In genomic region chr11:64803163-64803845, GRCh38 we compare ENCODE assay signal across 8 cellular contexts. TPM values are rescaled to one million over a fixed set of nuclear protein-coding genes. Genes with fewer than 3 reads are reported as not detected.
DNase-seq lines count a peak whose midpoint lies in the region; ATAC-seq and TF ChIP-seq lines count a peak whose summit lies in the region.

MAP4K2 (minus strand) TSS chr11:64803214; CDS start chr11:64803149, 65 bp downstream.

- peaks cover 23% of the 10 kb centered on the region for H3K36me3 ChIP-seq in CD8-positive, alpha-beta memory T cell (ENCODE audit: insufficient read depth, low read length)
- H3K36me3 ChIP-seq in Karpas-422 (ENCODE audit: insufficient read depth, low read length) (no peaks in the 10 kb centered on the region), RWPE2 (ENCODE audit: low read depth) (peaks cover 24% of the 10 kb centered on the region)

- peak within 1 kb of the TSS; percentile 78 for H3K27ac ChIP-seq in CD8-positive, alpha-beta memory T cell (ENCODE audit: low read depth, low read length)
- H3K27ac ChIP-seq in Karpas-422 (ENCODE audit: low read length), result peak within 1 kb of the TSS; percentile 85
- peak within 1 kb of the TSS; percentile 70 for H3K27ac ChIP-seq in RWPE2 (ENCODE audit: poor library complexity, severe bottlenecking)

- no peaks in the 10 kb centered on the region for H4K20me1 ChIP-seq in Karpas-422 (ENCODE audit: insufficient read depth, low read depth, low read length)

- peak; percentile 87 to 90 (median 88) for DNase-seq in CD8-positive, alpha-beta memory T cell
- DNase-seq in Karpas-422, result peak; percentile 94
- peak; percentile 89 for DNase-seq in RWPE2 (ENCODE audit: low spot score)
- peak; percentile 85 for DNase-seq in activated T-helper 9 cell treated with anti-CD3 and anti-CD28 coated beads, Interleukin-2, amount 50 U/mL, for 16 hours (ENCODE audit: low read depth)
- peak; percentile 78 for DNase-seq in fibroblast of peridontal ligament (ENCODE audit: extremely low read depth)
- peak; percentile 91 for DNase-seq in natural killer cell treated with Interleukin-12 subunit alpha and Interleukin-12 subunit beta and Interleukin-15 and Interleukin-18, amount 100 ng/mL, for 72 hours (ENCODE audit: low spot score)
- peak; percentile 75 to 87 (median 82) for DNase-seq in stimulated activated naive CD4-positive, alpha-beta T cell (lab: John Stamatoyannopoulos, UW)

- H2AFZ ChIP-seq in Karpas-422 (ENCODE audit: low read length), result 0 out of 2 replicates have a peak within 1 kb of the TSS, but pooled peaks have one; percentile 60

- CTCF ChIA-PET in CD8-positive, alpha-beta memory T cell (lab: Charles Lee), result interaction anchor here (0.8 to 2.2 kb wide), 7 partner anchors 9 to 61 kb away, joined by 3 to 9 read pairs (median 3); partner anchors contain the start of gene RASGRP2

- no peaks in the 10 kb centered on the region for H3K27me3 ChIP-seq in CD8-positive, alpha-beta memory T cell (ENCODE audit: insufficient read depth, low read length, poor library complexity, severe bottlenecking)
- H3K27me3 ChIP-seq in Karpas-422 (ENCODE audit: low read length) (no peaks in the 10 kb centered on the region), RWPE2 (ENCODE audit: insufficient read depth, poor library complexity, severe bottlenecking) (no peaks in the 10 kb centered on the region)

- peak; percentile 57 for TF ChIP-seq CTCF in RWPE2 (IDR thresholded peaks at IDR 0.05; ENCODE audit: poor library complexity, severe bottlenecking)

- peaks cover 0 to 65% (median 3%) of the 10 kb centered on the region in 3 donors for H3K36me3 Mint-ChIP-seq in CD8-positive, alpha-beta memory T cell
- no peaks in the 10 kb centered on the region for H3K36me3 Mint-ChIP-seq in natural killer cell treated with Interleukin-12 subunit alpha and Interleukin-12 subunit beta and Interleukin-15 and Interleukin-18, amount 100 ng/mL, for 72 hours

- H3K4me2 ChIP-seq in Karpas-422 (ENCODE audit: low read depth, low read length, poor library complexity, severe bottlenecking), result peak within 1 kb of the TSS; percentile 88

- ATAC-seq in GM21381 (IDR thresholded peaks at IDR 0.05; ENCODE audit: unreplicated experiment) (peak; percentile 60), RWPE2 (ENCODE audit: low read depth) (peak; percentile 86)
- ATAC-seq in natural killer cell treated with Interleukin-12 subunit alpha and Interleukin-12 subunit beta and Interleukin-15 and Interleukin-18, amount 100 ng/mL, for 72 hours, result peak; percentile 97 to 98

- H3K4me1 ChIP-seq in CD8-positive, alpha-beta memory T cell (ENCODE audit: insufficient read depth, low read length), result peaks cover 28% of the 10 kb centered on the region
- H3K4me1 ChIP-seq in Karpas-422 (ENCODE audit: low read length), result peaks cover 45% of the 10 kb centered on the region
- peaks cover 5% of the 10 kb centered on the region for H3K4me1 ChIP-seq in RWPE2 (ENCODE audit: insufficient read depth, poor library complexity, severe bottlenecking)

- peaks cover 6% of the 10 kb centered on the region for H3K79me2 ChIP-seq in Karpas-422 (ENCODE audit: low read length)

- peak within 1 kb of the TSS; percentile 83 to 95 (median 88) for H3K4me3 Mint-ChIP-seq in CD8-positive, alpha-beta memory T cell
- peak within 1 kb of the TSS; percentile 92 for H3K4me3 Mint-ChIP-seq in natural killer cell treated with Interleukin-12 subunit alpha and Interleukin-12 subunit beta and Interleukin-15 and Interleukin-18, amount 100 ng/mL, for 72 hours

- no peaks in the 10 kb centered on the region for H3K9me3 Mint-ChIP-seq in CD8-positive, alpha-beta memory T cell
- no peaks in the 10 kb centered on the region for H3K9me3 Mint-ChIP-seq in natural killer cell treated with Interleukin-12 subunit alpha and Interleukin-12 subunit beta and Interleukin-15 and Interleukin-18, amount 100 ng/mL, for 72 hours

- H3K9ac ChIP-seq in Karpas-422 (ENCODE audit: low read length), result peak within 1 kb of the TSS; percentile 82

- H3K27ac Mint-ChIP-seq in CD8-positive, alpha-beta memory T cell, result peak within 1 kb of the TSS; percentile 80 to 98 (median 96)
- peak within 1 kb of the TSS; percentile 70 to 92 for H3K27ac Mint-ChIP-seq in natural killer cell treated with Interleukin-12 subunit alpha and Interleukin-12 subunit beta and Interleukin-15 and Interleukin-18, amount 100 ng/mL, for 72 hours

- peak within 1 kb of the TSS; percentile 83 for H3K4me3 ChIP-seq in CD8-positive, alpha-beta memory T cell (ENCODE audit: low read length)
- H3K4me3 ChIP-seq in Karpas-422 (ENCODE audit: low read length) (peak within 1 kb of the TSS; percentile 87), RWPE2 (ENCODE audit: severe bottlenecking) (peak within 1 kb of the TSS; percentile 38)

- no peaks in the 10 kb centered on the region for H3K9me3 ChIP-seq in CD8-positive, alpha-beta memory T cell (ENCODE audit: low read length)
- no peaks in the 10 kb centered on the region for H3K9me3 ChIP-seq in Karpas-422 (ENCODE audit: low read length)
- no peaks in the 10 kb centered on the region for H3K9me3 ChIP-seq in RWPE2 (ENCODE audit: severe bottlenecking)

- no peaks in the 10 kb centered on the region for H3K9me2 ChIP-seq in Karpas-422 (replicated peaks; ENCODE audit: insufficient read depth, low read length)

- peaks cover 23 to 45% (median 23%) of the 10 kb centered on the region in 3 donors for H3K4me1 Mint-ChIP-seq in CD8-positive, alpha-beta memory T cell
- H3K4me1 Mint-ChIP-seq in natural killer cell treated with Interleukin-12 subunit alpha and Interleukin-12 subunit beta and Interleukin-15 and Interleukin-18, amount 100 ng/mL, for 72 hours (ENCODE audit: low read depth in 2 of 2), result peaks cover 11 to 13% of the 10 kb centered on the region in 2 donors

- H3K27me3 Mint-ChIP-seq in CD8-positive, alpha-beta memory T cell, result peaks cover 0 to 4% of the 10 kb centered on the region in 2 donors
- no peaks in the 10 kb centered on the region for H3K27me3 Mint-ChIP-seq in natural killer cell treated with Interleukin-12 subunit alpha and Interleukin-12 subunit beta and Interleukin-15 and Interleukin-18, amount 100 ng/mL, for 72 hours

- POLR2A ChIA-PET in CD8-positive, alpha-beta memory T cell (lab: Charles Lee), result interaction anchor here (0.6 to 4.9 kb wide), 5 partner anchors 17 to 388 kb away, joined by 3 to 46 read pairs (median 4); partner anchors contain the start of genes RASGRP2 and SF1

RNA-seq across cellular contexts. Expression of gene MAP4K2, which starts in this region (rescaled TPM):
- total RNA-seq in CD8-positive, alpha-beta memory T cell, result 10 to 100 TPM; 54.8 to 55.3 TPM
- polyA plus RNA-seq in CD8-positive, alpha-beta memory T cell, result 39.0 TPM
- 62.0 and 84.2 TPM in 2 replicates for total RNA-seq in Karpas-422 (2014; rRNA removed; shearing (Covaris generic); ENCODE audit: low replicate concordance)
- total RNA-seq in natural killer cell treated with Interleukin-12 subunit alpha and Interleukin-12 subunit beta and Interleukin-15 and Interleukin-18, amount 100 ng/mL, for 72 hours, result 10 to 100 TPM; 17.6 to 47.1 TPM

Comparison
In these comparisons a context has a peak if more than half of its experiments do, and no peak if none do; other contexts are left out.
1. Peak in every context shown above with its lines: DNase-seq, ATAC-seq, H3K4me3 ChIP-seq and H3K27ac ChIP-seq.